In genomic region chr11:65485820-65486219, GRCh38 we compare ENCODE assay signal across 12 cellular contexts. TPM values are rescaled to one million over a fixed set of nuclear protein-coding genes. Genes with fewer than 3 reads are reported as not detected.
DNase-seq lines count a peak whose midpoint lies in the region; ATAC-seq and TF ChIP-seq lines count a peak whose summit lies in the region.
"Had no signal": no experiment of that assay in that cellular context is flagged by ENCODE, and none has a peak within 500 bp of the region (broad histone marks: within the 10 kb centered on the region; RNA-seq: fewer than 3 reads in every experiment).

No MANE protein-coding gene starts in this region.

- H4K20me1 ChIP-seq in BLaER1 (no peaks in the 10 kb centered on the region), hepatocyte (ENCODE audit: insufficient read depth, poor library complexity, severe bottlenecking) (no peaks in the 10 kb centered on the region)

- no peak for ATAC-seq in GM19397 (IDR thresholded peaks at IDR 0.05; ENCODE audit: unreplicated experiment)
- ATAC-seq in HG03457 (IDR thresholded peaks at IDR 0.05; ENCODE audit: unreplicated experiment): no peak

- H3K4me2 ChIP-seq in BLaER1: peak overlapping the region; percentile 92
- peak overlapping the region; percentile 50 for H3K4me2 ChIP-seq in hepatocyte

- DNase-seq in SW480 (ENCODE audit: low spot score): peak; percentile 73
- DNase-seq in hepatocyte (ENCODE audit: low spot score): no peak
- DNase-seq in progenitor cell of endocrine pancreas (ENCODE audit: low spot score, unreplicated experiment): no peak
- no peak for DNase-seq in NCI-H2029 (lab: John Stamatoyannopoulos, UW)
- no peak for DNase-seq in HUDEP-2 (lab: John Stamatoyannopoulos, UW; ENCODE audit: unreplicated experiment in 76 of 76)
- DNase-seq: dermis blood vessel endothelial cell; NCI-H1436 treated with DMSO at 0.1 percent for 48 hours; stimulated activated CD4-positive, alpha-beta T cell treated with anti-CD3 and anti-CD28 coated beads, Interleukin-2, amount 100 ng/mL, for 24 hours had no signal

- H3K9ac ChIP-seq in BLaER1: no peak overlapping the region

- peaks cover 42% of the 10 kb centered on the region for H3K4me1 Mint-ChIP-seq in progenitor cell of endocrine pancreas (ENCODE audit: low read depth)

- no peaks in the 10 kb centered on the region for H3K9me2 ChIP-seq in hepatocyte (replicated peaks; ENCODE audit: insufficient read depth)

- no peak for TF ChIP-seq CTCF in hepatocyte (IDR thresholded peaks at IDR 0.05; ENCODE audit: poor library complexity)
- TF ChIP-seq CTCF in progenitor cell of endocrine pancreas (IDR thresholded peaks at IDR 0.05; ENCODE audit: unreplicated experiment): no peak

- H3K36me3 Mint-ChIP-seq in progenitor cell of endocrine pancreas (ENCODE audit: insufficient read depth): no peaks in the 10 kb centered on the region

- H3K4me3 Mint-ChIP-seq in progenitor cell of endocrine pancreas (ENCODE audit: low read depth): no peak overlapping the region

- no peaks in the 10 kb centered on the region for H3K36me3 ChIP-seq in BLaER1
- H3K36me3 ChIP-seq in hepatocyte (replicated peaks; ENCODE audit: insufficient read depth, low read depth): no peaks in the 10 kb centered on the region
- H3K36me3 ChIP-seq: SJCRH30 had no signal

- no peaks in the 10 kb centered on the region for H3K27me3 Mint-ChIP-seq in progenitor cell of endocrine pancreas

- WGBS in hepatocyte (ENCODE audit: low lambda C conversion rate, missing lambda C conversion rate): 57% methylated on average over 5 of the region's 5 CpGs

- H3K4me1 ChIP-seq in BLaER1 (peaks cover 63% of the 10 kb centered on the region), hepatocyte (ENCODE audit: insufficient read depth) (peaks cover 65% of the 10 kb centered on the region)

- H3K9me3 ChIP-seq in BLaER1: no peaks in the 10 kb centered on the region
- H3K9me3 ChIP-seq in hepatocyte (ENCODE audit: low read depth): no peaks in the 10 kb centered on the region
- H3K9me3 ChIP-seq: SJCRH30 had no signal

- no peak overlapping the region for H3K4me3 ChIP-seq in BLaER1
- no peak overlapping the region for H3K4me3 ChIP-seq in hepatocyte

- peaks cover 41% of the 10 kb centered on the region for H3K79me2 ChIP-seq in hepatocyte

- no peak overlapping the region for H2AFZ ChIP-seq in hepatocyte

- peak overlapping the region; percentile 91 for H3K27ac ChIP-seq in BLaER1
- H3K27ac ChIP-seq in hepatocyte: peak overlapping the region; percentile 91
- H3K27ac ChIP-seq: SJCRH30 had no signal

- peak overlapping the region; percentile 41 for H3K27ac Mint-ChIP-seq in progenitor cell of endocrine pancreas

- H3K27me3 ChIP-seq in BLaER1 (no peaks in the 10 kb centered on the region), hepatocyte (no peaks in the 10 kb centered on the region)
- H3K27me3 ChIP-seq: SJCRH30 had no signal

- no peaks in the 10 kb centered on the region for H3K9me3 Mint-ChIP-seq in progenitor cell of endocrine pancreas (ENCODE audit: low read depth)

RNA-seq across cellular contexts. Expression of gene MALAT1, which starts 13.0 kb away (rescaled TPM):
- total RNA-seq in hepatocyte: 8,000 and 8,677 TPM in 2 replicates
- polyA plus RNA-seq in hepatocyte: 16,690 and 29,129 TPM in 2 replicates
- 16,546 and 17,116 TPM in 2 replicates for total RNA-seq in progenitor cell of endocrine pancreas

RNA-seq across cellular contexts. Expression of gene SCYL1, which starts 39.1 kb away (rescaled TPM):
- total RNA-seq in hepatocyte: 80.4 and 83.9 TPM in 2 replicates
- 162 and 167 TPM in 2 replicates for polyA plus RNA-seq in hepatocyte
- total RNA-seq in progenitor cell of endocrine pancreas: 61.4 and 66.3 TPM in 2 replicates
